Comparison of ENCODE assay signal across 26 cellular contexts in the genomic region with DNA sequence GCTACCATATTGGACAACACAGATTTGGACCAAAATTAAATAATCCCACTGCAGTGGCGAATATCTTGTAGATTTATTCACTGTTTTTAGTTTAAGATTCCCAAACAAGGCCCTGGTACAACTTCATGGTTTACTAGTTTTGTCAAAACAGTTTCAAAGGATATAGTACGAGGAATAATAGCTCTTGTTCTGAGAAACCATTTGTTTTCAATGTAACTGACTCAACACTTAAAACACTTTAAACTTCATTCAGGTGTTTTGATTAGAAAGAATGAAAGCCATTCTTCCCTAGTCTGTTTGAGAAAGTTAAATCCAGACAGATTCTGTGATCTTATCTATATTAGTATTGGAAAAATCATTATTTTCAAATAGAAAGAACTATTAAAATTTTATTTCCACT.
"Had no signal": no experiment of that assay in that cellular context is flagged by ENCODE, and none has a peak within 500 bp of the region (broad histone marks: within the 10 kb centered on the region; RNA-seq: fewer than 3 reads in every experiment).

No MANE protein-coding gene starts in this region.

- H3K36me3 Mint-ChIP-seq: type B pancreatic cell had no signal

- H3K27me3 ChIP-seq: breast epithelium, neutrophil, right lobe of liver, uterus had no signal

- H3K4me3 ChIP-seq: breast epithelium, right lobe of liver, thoracic aorta, uterus had no signal

- H3K36me3 ChIP-seq: breast epithelium, thoracic aorta, uterus, WERI-Rb-1 had no signal

- H3K9me3 ChIP-seq: breast epithelium, neutrophil, right lobe of liver, thoracic aorta, uterus had no signal

- ATAC-seq: esophagus mucosa, left colon, right lobe of liver had no signal

- H3K9me3 Mint-ChIP-seq: immature natural killer cell, type B pancreatic cell had no signal

- H3K27ac ChIP-seq: breast epithelium, neutrophil, right lobe of liver, thoracic aorta, uterus, WERI-Rb-1 had no signal

- DNase-seq: activated CD4-positive, alpha-beta T cell treated with anti-CD3 and anti-CD28 coated beads for 1 hour; activated CD8-positive, alpha-beta memory T cell treated with anti-CD3 and anti-CD28 coated beads for 24 hours; activated gamma-delta T cell treated with Interleukin-2 at 50 U/mL for 16 hours; activated naive CD8-positive, alpha-beta T cell treated with anti-CD3 and anti-CD28 coated beads, Interleukin-2, amount 10 ng/mL, durations not matched to agents 7 days and 5 days; amygdala; central memory CD4-positive, alpha-beta T cell; foreskin fibroblast; head of caudate nucleus; hippocampal formation; immature natural killer cell; kidney; left colon; naive B cell; nephron progenitor cell; right lobe of liver; stimulated activated CD4-positive, alpha-beta T cell treated with anti-CD3 and anti-CD28 coated beads, Interleukin-4, amount 100 ng/mL, for 1 hour; T-helper 9 cell; uterus; WERI-Rb-1 had no signal

- H3K27ac Mint-ChIP-seq: mesothelial cell of epicardium, nephron progenitor cell, type B pancreatic cell had no signal

- H3K27me3 Mint-ChIP-seq: activated naive CD8-positive, alpha-beta T cell treated with anti-CD3 and anti-CD28 coated beads, Interleukin-2, amount 10 ng/mL, durations not matched to agents 7 days and 5 days; naive B cell; stimulated activated naive CD8-positive, alpha-beta T cell treated with anti-CD3 and anti-CD28 coated beads, Interleukin-15, Interleukin-2, amounts not matched to agents 100 ng/mL and 50 ng/mL, for 24 hours had no signal

- H3K4me1 Mint-ChIP-seq: mesothelial cell of epicardium, nephron progenitor cell had no signal

- H3K4me3 Mint-ChIP-seq: mesothelial cell of epicardium; nephron progenitor cell; stimulated activated naive CD8-positive, alpha-beta T cell treated with anti-CD3 and anti-CD28 coated beads, Interleukin-15, Interleukin-2, amounts not matched to agents 100 ng/mL and 50 ng/mL, for 24 hours; type B pancreatic cell had no signal
